8 cellular contexts compared by ENCODE assay signal in genomic region chr13:113209880-113210421, GRCh38. TPM values are rescaled to one million over a fixed set of nuclear protein-coding genes. Genes with fewer than 3 reads are reported as not detected.
DNase-seq lines count a peak whose midpoint lies in the region; ATAC-seq and TF ChIP-seq lines count a peak whose summit lies in the region.

No MANE protein-coding gene starts in this region.

- intact Hi-C loops in ovary (cut with DNase I), result loop anchor here in 3 of 4 donors (10.0 kb wide), 2 partner anchors 55 to 175 kb away; partner anchors contain the start of gene PROZ (in 1 of the 3)

- peak overlapping the region; percentile 95 for H3K27ac ChIP-seq in ovary
- H3K27ac ChIP-seq in upper lobe of left lung, result peak overlapping the region; percentile 96 to 99 (median 98)

- H3K9me3 ChIP-seq in ovary, result no peaks in the 10 kb centered on the region
- H3K9me3 ChIP-seq in upper lobe of left lung, result no peaks in the 10 kb centered on the region

- TF ChIP-seq CTCF in ovary (IDR thresholded peaks at IDR 0.05) (no peak), upper lobe of left lung (IDR thresholded peaks at IDR 0.05) (peak in 3 of 6 experiments; percentile 16 to 47 (median 21))

- H3K4me1 ChIP-seq in ovary (ENCODE audit: insufficient read depth) (peaks cover 14% of the 10 kb centered on the region), upper lobe of left lung (peaks cover 25 to 60% (median 38%) of the 10 kb centered on the region in 4 donors)

- peak; percentile 11 for DNase-seq in CMK (ENCODE audit: low read depth)
- DNase-seq in activated gamma-delta T cell treated with Interleukin-2 at 50 U/mL for 16 hours, result peak; percentile 67
- peak; percentile 44 for DNase-seq in glomerular visceral epithelial cell (ENCODE audit: extremely low spot score)
- DNase-seq in ovary, result peak; percentile 44 to 66 (median 49)
- DNase-seq in upper lobe of left lung, result peak; percentile 75 to 93

- 0 to 1% (median 0%) methylated on average over 42 to 52 of the region's 52 CpGs for WGBS in ovary, 3 donors
- 0 to 2% methylated on average over 19 to 20 of the region's 52 CpGs for WGBS in upper lobe of left lung, 2 donors

- ATAC-seq in GM19455 (IDR thresholded peaks at IDR 0.05; ENCODE audit: unreplicated experiment) (peak; percentile 37), HG03571 (IDR thresholded peaks at IDR 0.05; ENCODE audit: unreplicated experiment) (peak; percentile 33), upper lobe of left lung (ENCODE audit: low FRiP score in 2 of 2) (peak; percentile 34 to 64)

- H3K27me3 ChIP-seq in ovary (no peaks in the 10 kb centered on the region), upper lobe of left lung (no peaks in the 10 kb centered on the region)

- peak overlapping the region; percentile 70 for H3K4me3 ChIP-seq in ovary
- peak overlapping the region; percentile 50 to 97 (median 88) for H3K4me3 ChIP-seq in upper lobe of left lung

- TF ChIP-seq POLR2A in Raji (IDR thresholded peaks at IDR 0.05; ENCODE audit: insufficient read depth, low read depth, low read length), result peak; percentile 78
- no peak for TF ChIP-seq POLR2A in ovary (IDR thresholded peaks at IDR 0.05)
- TF ChIP-seq POLR2A in upper lobe of left lung (IDR thresholded peaks at IDR 0.05), result peak in 2 of 4 donors; percentile 33 to 55

- no peaks in the 10 kb centered on the region for H3K36me3 ChIP-seq in ovary
- peaks cover 0 to 4% (median 2%) of the 10 kb centered on the region in 4 donors for H3K36me3 ChIP-seq in upper lobe of left lung

- TF ChIP-seq EP300 in ovary (IDR thresholded peaks at IDR 0.05) (no peak), upper lobe of left lung (IDR thresholded peaks at IDR 0.05) (no peak)

RNA-seq across cellular contexts. Expression of gene CUL4A, which starts 0.5 kb away (rescaled TPM):
- total RNA-seq in ovary (10 to 100 TPM; 41.1 to 66.4 (median 50.0) TPM), upper lobe of left lung (100 to 1,000 TPM in 4 of 6 donors, 10 to 100 TPM in 2; 54.4 to 346 (median 129) TPM)
- polyA plus RNA-seq in ovary, result 10 to 100 TPM; 24.0 to 43.5 TPM

RNA-seq across cellular contexts. Expression of gene PCID2, which starts 1.5 kb away (rescaled TPM):
- 10 to 100 TPM; 43.5 to 56.2 (median 53.5) TPM for total RNA-seq in ovary
- polyA plus RNA-seq in ovary, result 10 to 100 TPM; 46.1 to 55.9 TPM
- 10 to 100 TPM; 30.7 to 62.5 (median 37.1) TPM for total RNA-seq in upper lobe of left lung

RNA-seq across cellular contexts. Expression of gene PROZ, which starts 51.5 kb away (rescaled TPM):
- total RNA-seq in ovary (not detected), upper lobe of left lung (not detected)
- not detected for polyA plus RNA-seq in ovary

Comparison
In these comparisons a context has a peak if more than half of its experiments do, and no peak if none do; other contexts are left out.
1. Peak in every context shown above with its lines: DNase-seq, ATAC-seq, H3K4me3 ChIP-seq and H3K27ac ChIP-seq.
2. DNase-seq: peak in every context shown above with its lines; median percentile 84 in upper lobe of left lung; 67 in activated gamma-delta T cell treated with Interleukin-2 at 50 U/mL for 16 hours; 49 in ovary; 44 in glomerular visceral epithelial cell; 11 in CMK.